In genomic region chr6:10404799-10405524, GRCh38 we compare ENCODE assay signal across 8 cellular contexts. TPM values are rescaled to one million over a fixed set of nuclear protein-coding genes. Genes with fewer than 3 reads are reported as not detected.
DNase-seq lines count a peak whose midpoint lies in the region; ATAC-seq and TF ChIP-seq lines count a peak whose summit lies in the region.

No MANE protein-coding gene starts in this region.

- peak overlapping the region; percentile 64 to 80 (median 79) for H3K27ac Mint-ChIP-seq in IgD-negative memory B cell

- peaks cover 4 to 23% (median 21%) of the 10 kb centered on the region in 3 donors for H3K9me3 Mint-ChIP-seq in IgD-negative memory B cell

- H2AFZ ChIP-seq in neuron (ENCODE audit: low read depth, low read length): peak overlapping the region; percentile 81

- TF ChIP-seq CTCF in colonic mucosa (IDR thresholded peaks at IDR 0.05): no peak

- H3K9ac ChIP-seq in ES-I3 (ENCODE audit: low read depth, low read length) (peak overlapping the region; percentile 83), colonic mucosa (ENCODE audit: low read depth in 2 of 2, low read length in 2 of 2) (no peak overlapping the region)

- H3K27ac ChIP-seq in colonic mucosa: peak overlapping the region; percentile 14
- H3K27ac ChIP-seq in effector memory CD4-positive, alpha-beta T cell (ENCODE audit: insufficient read depth, low read length, poor library complexity, severe bottlenecking): no peak overlapping the region

- peaks cover 32% of the 10 kb centered on the region for H3K27me3 Mint-ChIP-seq in IgD-negative memory B cell

- no peaks in the 10 kb centered on the region for H3K36me3 ChIP-seq in ES-I3 (ENCODE audit: insufficient read depth, low read length)
- no peaks in the 10 kb centered on the region for H3K36me3 ChIP-seq in colonic mucosa
- no peaks in the 10 kb centered on the region for H3K36me3 ChIP-seq in neuron (ENCODE audit: insufficient read depth, low read length)
- H3K36me3 ChIP-seq in effector memory CD4-positive, alpha-beta T cell (ENCODE audit: control insufficient read depth, insufficient read depth, low read length): no peaks in the 10 kb centered on the region

- H3K9me3 ChIP-seq in ES-I3 (ENCODE audit: control insufficient read depth, insufficient read depth, low read length) (no peaks in the 10 kb centered on the region), colonic mucosa (no peaks in the 10 kb centered on the region), neuron (ENCODE audit: low read length) (peaks cover 3% of the 10 kb centered on the region)
- H3K9me3 ChIP-seq in effector memory CD4-positive, alpha-beta T cell (ENCODE audit: control insufficient read depth, low read length): peaks cover 12% of the 10 kb centered on the region

- H3K4me3 ChIP-seq in colonic mucosa (peak overlapping the region; percentile 41), neuron (ENCODE audit: low read length) (peak overlapping the region; percentile 71)
- no peak overlapping the region for H3K4me3 ChIP-seq in effector memory CD4-positive, alpha-beta T cell (ENCODE audit: insufficient read depth, low read depth, low read length, poor library complexity, severe bottlenecking)

- intact Hi-C loops in colonic mucosa (cut with DNase I): no loop called here

- DNase-seq in colonic mucosa: no peak
- DNase-seq in stimulated activated CD4-positive, alpha-beta T cell treated with anti-CD3 and anti-CD28 coated beads, Interleukin-4, amount 100 ng/mL, for 4 hours: no peak
- DNase-seq in effector memory CD4-positive, alpha-beta T cell: no peak
- DNase-seq in NCI-H187 (lab: John Stamatoyannopoulos, UW): no peak

- H3K36me3 Mint-ChIP-seq in IgD-negative memory B cell: peaks cover 1% of the 10 kb centered on the region

- H3K27me3 ChIP-seq in colonic mucosa (peaks cover 24% of the 10 kb centered on the region), neuron (ENCODE audit: insufficient read depth, low read length) (peaks cover 53% of the 10 kb centered on the region)
- H3K27me3 ChIP-seq in effector memory CD4-positive, alpha-beta T cell (replicated peaks; ENCODE audit: control insufficient read depth, insufficient read depth, low read length, poor library complexity, severe bottlenecking): peaks cover 15% of the 10 kb centered on the region

- ATAC-seq in GM21717 (IDR thresholded peaks at IDR 0.05; ENCODE audit: unreplicated experiment): no peak

- H3K4me1 ChIP-seq in ES-I3 (ENCODE audit: insufficient read depth, low read length) (peaks cover 28% of the 10 kb centered on the region), colonic mucosa (no peaks in the 10 kb centered on the region), neuron (ENCODE audit: insufficient read depth, low read length) (peaks cover 11% of the 10 kb centered on the region)
- peaks cover 16% of the 10 kb centered on the region for H3K4me1 ChIP-seq in effector memory CD4-positive, alpha-beta T cell (ENCODE audit: control insufficient read depth, insufficient read depth, low read length, poor library complexity, severe bottlenecking)

- peaks cover 0 to 7% (median 7%) of the 10 kb centered on the region in 3 donors for H3K4me1 Mint-ChIP-seq in IgD-negative memory B cell

- peak overlapping the region; percentile 69 to 94 (median 84) for H3K4me3 Mint-ChIP-seq in IgD-negative memory B cell

RNA-seq across cellular contexts. Expression of gene TFAP2A, which starts 9.9 kb away (rescaled TPM):
- polyA plus RNA-seq in IgD-negative memory B cell: not detected
- total RNA-seq in colonic mucosa: under 1 TPM; 0.27 to 0.99 TPM
